ENCODE assay signal across 10 cellular contexts in genomic region chr4:10722957-10723356, GRCh38. TPM values are rescaled to one million over a fixed set of nuclear protein-coding genes. Genes with fewer than 3 reads are reported as not detected.
DNase-seq lines count a peak whose midpoint lies in the region; ATAC-seq and TF ChIP-seq lines count a peak whose summit lies in the region.
"Had no signal": no experiment of that assay in that cellular context is flagged by ENCODE, and none has a peak within 500 bp of the region (broad histone marks: within the 10 kb centered on the region; RNA-seq: fewer than 3 reads in every experiment).

No MANE protein-coding gene starts in this region.

- no peak overlapping the region for H3K4ac ChIP-seq in mesendoderm (ENCODE audit: low read depth, low read length)

- no CpG with 5 or more reads among the region's 4 CpGs for WGBS in mesendoderm (ENCODE audit: extremely low coverage, insufficient coverage, low lambda C conversion rate)

- no peaks in the 10 kb centered on the region for H3K9me3 ChIP-seq in mucosa of descending colon

- H3K4me2 ChIP-seq in mesendoderm (ENCODE audit: low read length), result no peak overlapping the region

- H3K9ac ChIP-seq in mesendoderm (ENCODE audit: low read length), result no peak overlapping the region

- H3K4me3 ChIP-seq in mucosa of descending colon, result no peak overlapping the region
- H3K4me3 ChIP-seq in mesendoderm (ENCODE audit: low read length), result no peak overlapping the region

- no peak overlapping the region for H2BK5ac ChIP-seq in mesendoderm (ENCODE audit: low read length)

- H3K27ac ChIP-seq in mesendoderm (ENCODE audit: low read depth, low read length), result no peak overlapping the region

- no peak overlapping the region for H4K5ac ChIP-seq in mesendoderm (ENCODE audit: low read length)

- H4K8ac ChIP-seq in mesendoderm (ENCODE audit: low read depth, low read length), result no peak overlapping the region

- no peak for TF ChIP-seq CTCF in mucosa of descending colon (IDR thresholded peaks at IDR 0.05)

- no peak overlapping the region for H3K18ac ChIP-seq in mesendoderm (ENCODE audit: low read length)

- ATAC-seq in GM19023 (IDR thresholded peaks at IDR 0.05; ENCODE audit: unreplicated experiment) (peak; percentile 85), GM21786 (IDR thresholded peaks at IDR 0.05; ENCODE audit: unreplicated experiment) (peak; percentile 91), HG03432 (IDR thresholded peaks at IDR 0.05; ENCODE audit: unreplicated experiment) (peak; percentile 97), mucosa of descending colon (peak; percentile 66)

- H2BK120ac ChIP-seq in mesendoderm (ENCODE audit: low read depth, low read length), result no peak overlapping the region

- H3K23ac ChIP-seq in mesendoderm (ENCODE audit: low read length), result no peak overlapping the region

- H3K27me3 ChIP-seq in mesendoderm (ENCODE audit: insufficient read depth, low read length, poor library complexity), result no peaks in the 10 kb centered on the region

- intact Hi-C loops in mucosa of descending colon (cut with DNase I, micrococcal nuclease), result no loop called here

- no peak overlapping the region for H2AK5ac ChIP-seq in mesendoderm (ENCODE audit: low read length)

- no peaks in the 10 kb centered on the region for H3K79me1 ChIP-seq in mesendoderm (ENCODE audit: low read length)

- H3K56ac ChIP-seq in mesendoderm (ENCODE audit: low read length), result no peak overlapping the region

- no peak for DNase-seq in mucosa of descending colon
- DNase-seq in mesendoderm, result no peak
- DNase-seq in nucleus accumbens (lab: John Stamatoyannopoulos, UW), result no peak
- DNase-seq in middle frontal gyrus (ENCODE audit: extremely low spot score, low spot score), result no peak
- no peak for DNase-seq in OCI-M1 (lab: John Stamatoyannopoulos, UW)
- DNase-seq: IMR-90 had no signal

- H3K36me3 ChIP-seq in mucosa of descending colon (ENCODE audit: low read depth) (no peaks in the 10 kb centered on the region), mesendoderm (ENCODE audit: control insufficient read depth, insufficient read depth, low read length) (no peaks in the 10 kb centered on the region)

- H3K4me1 ChIP-seq in mucosa of descending colon (ENCODE audit: low read depth) (no peaks in the 10 kb centered on the region), mesendoderm (ENCODE audit: control insufficient read depth, low read depth, low read length) (no peaks in the 10 kb centered on the region)

- no peaks in the 10 kb centered on the region for H3K79me2 ChIP-seq in mesendoderm (ENCODE audit: control insufficient read depth, insufficient read depth, low read length)

- H2BK15ac ChIP-seq in mesendoderm (replicated peaks; ENCODE audit: low read depth), result no peak overlapping the region

RNA-seq across cellular contexts. Expression of gene CLNK, which starts 38.4 kb away (rescaled TPM):
- total RNA-seq in mucosa of descending colon, result under 1 TPM in 2 of 3 donors, not detected in 1; 0.27 to 0.60 TPM
- not detected for polyA plus RNA-seq in mesendoderm (2013, experiment 1 of 2)
- polyA plus RNA-seq in mesendoderm (2013, experiment 2 of 2), result not detected
- total RNA-seq: IMR-90 had no signal
- polyA plus RNA-seq: IMR-90, keratinocyte had no signal
